ENCODE assay signal across 8 cellular contexts in genomic region chr17:2042355-2042929, GRCh38. TPM values are rescaled to one million over a fixed set of nuclear protein-coding genes. Genes with fewer than 3 reads are reported as not detected.
A peak's percentile ranks its signal among the peaks of the same experiment; 100 is the strongest.
DNase-seq lines count a peak whose midpoint lies in the region; ATAC-seq, FAIRE-seq and TF ChIP-seq lines count a peak whose summit lies in the region.

No MANE protein-coding gene starts in this region.

- H4K20me1 ChIP-seq in endothelial cell of umbilical vein (replicated peaks; ENCODE audit: control insufficient read depth, extremely low read depth, insufficient read depth, low read length) = no peaks in the 10 kb centered on the region

- H3K27me3 ChIP-seq in endothelial cell of umbilical vein (ENCODE audit: control insufficient read depth in 2 of 2, insufficient read depth in 2 of 2, low read length in 2 of 2) = no peaks in the 10 kb centered on the region

- peak overlapping the region; percentile 92 for H3K9ac ChIP-seq in endothelial cell of umbilical vein (replicated peaks; ENCODE audit: extremely low read depth, insufficient read depth, low read length)

- peak overlapping the region; percentile 95 for H2AFZ ChIP-seq in endothelial cell of umbilical vein (ENCODE audit: low read depth, low read length)

- peaks cover 17 to 18% of the 10 kb centered on the region in 2 donors for H3K4me1 Mint-ChIP-seq in natural killer cell

- CTCF ChIA-PET in endothelial cell of umbilical vein (lab: Charles Lee) = interaction anchor here (1.3 to 2.7 kb wide), 2 partner anchors 133 to 202 kb away, joined by 3 to 20 read pairs; no protein-coding TSS in a partner anchor

- no peaks in the 10 kb centered on the region for H3K9me3 ChIP-seq in endothelial cell of umbilical vein (replicated peaks; ENCODE audit: control insufficient read depth, insufficient read depth, low read length)

- no peaks in the 10 kb centered on the region for H3K36me3 Mint-ChIP-seq in natural killer cell

- H3K27ac Mint-ChIP-seq in natural killer cell = peak overlapping the region; percentile 89 to 98

- dilution Hi-C loops in endothelial cell of umbilical vein (cut with MboI; ENCODE audit: extremely low pct_ligation_motif_present, low sequenced_read_pairs) = no loop called here

- peak overlapping the region; percentile 50 to 90 (median 80) for H3K4me3 ChIP-seq in endothelial cell of umbilical vein (replicated peaks in 1 of 3; ENCODE audit: insufficient read depth in 1 of 3, low read depth in 1 of 3, low read length in 3 of 3)

- FAIRE-seq in endothelial cell of umbilical vein (lab: Jason Lieb, UNC) = no peak
- FAIRE-seq in GM19239 (lab: Jason Lieb, UNC) = no peak

- H3K4me1 ChIP-seq in endothelial cell of umbilical vein (ENCODE audit: control insufficient read depth, extremely low read depth, insufficient read depth, low read length) = peaks cover 7% of the 10 kb centered on the region

- peak overlapping the region; percentile 92 for H3K4me3 Mint-ChIP-seq in natural killer cell

- H3K27me3 Mint-ChIP-seq in natural killer cell (ENCODE audit: low read depth in 2 of 2) = no peaks in the 10 kb centered on the region

- H3K9me1 ChIP-seq in endothelial cell of umbilical vein (replicated peaks; ENCODE audit: control insufficient read depth, extremely low read depth, insufficient read depth, low read length) = no peaks in the 10 kb centered on the region

- POLR2A ChIA-PET in endothelial cell of umbilical vein (lab: Charles Lee) = no interaction called here

- peak overlapping the region; percentile 80 for H3K27ac ChIP-seq in endothelial cell of umbilical vein (ENCODE audit: insufficient read depth, low read depth, low read length)

- peaks cover 5 to 12% of the 10 kb centered on the region in 2 experiments for H3K36me3 ChIP-seq in endothelial cell of umbilical vein (ENCODE audit: control insufficient read depth in 2 of 2, extremely low read depth in 1 of 2, insufficient read depth in 2 of 2, low read length in 2 of 2)

- peak in 1 of 2 donors; percentile 50 for TF ChIP-seq CTCF in endothelial cell of umbilical vein (IDR thresholded peaks at IDR 0.05; ENCODE audit: extremely low read depth in 1 of 2, insufficient read depth in 1 of 2, low read depth in 1 of 2, low read length in 2 of 2)
- no peak for TF ChIP-seq CTCF in natural killer cell (IDR thresholded peaks at IDR 0.05)

- TF ChIP-seq POLR2A in endothelial cell of umbilical vein (IDR thresholded peaks at IDR 0.05; ENCODE audit: low read depth, low read length) = peak; percentile 1

- H3K9me3 Mint-ChIP-seq in natural killer cell = no peaks in the 10 kb centered on the region

- ATAC-seq in natural killer cell (no peak), HG02981 (IDR thresholded peaks at IDR 0.05; ENCODE audit: unreplicated experiment) (no peak), HG02759 (IDR thresholded peaks at IDR 0.05; ENCODE audit: unreplicated experiment) (no peak)

- intact Hi-C loops in endothelial cell of umbilical vein (cut with micrococcal nuclease) = no loop called here
- intact Hi-C loops in natural killer cell (cut with micrococcal nuclease) = loop anchor here (1.0 to 5.0 kb wide), 2 partner anchors 12 to 360 kb away; partner anchors contain the start of genes DPH1 and MNT

- peak overlapping the region; percentile 86 for H3K4me2 ChIP-seq in endothelial cell of umbilical vein (ENCODE audit: insufficient read depth, low read length)

- H3K79me2 ChIP-seq in endothelial cell of umbilical vein (ENCODE audit: control insufficient read depth, insufficient read depth, low read length) = peaks cover 17% of the 10 kb centered on the region

- TSS peak; percentile 53 for BruUV-seq in endothelial cell of umbilical vein (replicated peaks; lab: Mats Ljungman, UMichigan)

- DNase-seq in NCI-H510A treated with DMSO at 0.1 percent for 48 hours (lab: John Stamatoyannopoulos, UW) = peak; percentile 17
- DNase-seq in NCI-H510A (lab: John Stamatoyannopoulos, UW) = no peak
- DNase-seq in SHP77 treated with DMSO at 0.1 percent for 48 hours (lab: John Stamatoyannopoulos, UW) = peak; percentile 30
- DNase-seq in endothelial cell of umbilical vein (ENCODE audit: low read depth, low spot score) = no peak
- no peak for DNase-seq in natural killer cell
- no peak for DNase-seq in GM19239 (ENCODE audit: insufficient read length, low spot score)

TF ChIP-seq in endothelial cell of umbilical vein, 7 proteins besides CTCF, POLR2A, EP300 and RAD21:
- TF ChIP-seq GATA2 (IDR thresholded peaks at IDR 0.05; ENCODE audit: insufficient read depth, insufficient read length, low read depth, low read length) (no peak), FOS (IDR thresholded peaks at IDR 0.05; ENCODE audit: borderline replicate concordance, insufficient read depth, low read length) (no peak), JUN (IDR thresholded peaks at IDR 0.05; ENCODE audit: borderline replicate concordance, insufficient read depth, insufficient read length, low read depth) (no peak), MYC (IDR thresholded peaks at IDR 0.05; ENCODE audit: low read depth, low read length) (no peak), POLR2AphosphoS5 (IDR thresholded peaks at IDR 0.05; ENCODE audit: insufficient read depth, low read depth, low read length) (no peak), EZH2 (IDR thresholded peaks at IDR 0.05; ENCODE audit: borderline replicate concordance, low read depth, low read length, severe bottlenecking) (no peak)
- TF ChIP-seq, protein P1, sequence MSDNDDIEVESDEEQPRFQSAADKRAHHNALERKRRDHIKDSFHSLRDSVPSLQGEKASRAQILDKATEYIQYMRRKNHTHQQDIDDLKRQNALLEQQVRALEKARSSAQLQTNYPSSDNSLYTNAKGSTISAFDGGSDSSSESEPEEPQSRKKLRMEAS (IDR thresholded peaks at IDR 0.05; ENCODE audit: insufficient read depth, insufficient read length) = no peak
TF ChIP-seq in endothelial cell of umbilical vein: peak in this region for 0.

RNA-seq across cellular contexts. Expression of gene OVCA2, which starts 0.6 kb away (rescaled TPM):
- total RNA-seq in endothelial cell of umbilical vein (40.9 and 41.3 TPM in 2 replicates), natural killer cell (10 to 100 TPM; 27.9 to 33.8 (median 28.5) TPM)
- 84.2 and 102 TPM in 2 replicates for polyA plus RNA-seq in endothelial cell of umbilical vein
- polyA plus RNA-seq in endothelial cell of umbilical vein (2011; cell fraction: cytosol; rRNA removed) = 62.0 and 68.4 TPM in 2 replicates
- polyA plus RNA-seq in endothelial cell of umbilical vein (2011; cell fraction: nucleus; rRNA removed) = 27.0 and 34.3 TPM in 2 replicates
- 40.7 and 40.8 TPM in 2 replicates for polyA plus RNA-seq in endothelial cell of umbilical vein (2012)
- polyA minus RNA-seq in endothelial cell of umbilical vein = 29.7 and 32.0 TPM in 2 replicates
- 24.1 TPM for polyA minus RNA-seq in endothelial cell of umbilical vein (2011; cell fraction: cytosol; rRNA and poly(A)+ RNA removed)
- 4.8 and 6.6 TPM in 2 replicates for polyA minus RNA-seq in endothelial cell of umbilical vein (2011; cell fraction: nucleus; rRNA and poly(A)+ RNA removed)

RNA-seq across cellular contexts. Expression of gene HIC1, which starts 12.5 kb away (rescaled TPM):
- total RNA-seq in endothelial cell of umbilical vein (25.8 and 35.5 TPM in 2 replicates), natural killer cell (10 to 100 TPM; 19.2 to 26.4 (median 20.7) TPM)
- polyA plus RNA-seq in endothelial cell of umbilical vein = 18.2 and 20.2 TPM in 2 replicates
- 6.5 and 11.3 TPM in 2 replicates for polyA plus RNA-seq in endothelial cell of umbilical vein (2011; cell fraction: cytosol; rRNA removed)
- polyA plus RNA-seq in endothelial cell of umbilical vein (2011; cell fraction: nucleus; rRNA removed) = 46.4 and 50.2 TPM in 2 replicates
- 8.2 and 19.6 TPM in 2 replicates for polyA plus RNA-seq in endothelial cell of umbilical vein (2012)
- polyA minus RNA-seq in endothelial cell of umbilical vein = 10.7 and 22.4 TPM in 2 replicates
- not detected for polyA minus RNA-seq in endothelial cell of umbilical vein (2011; cell fraction: cytosol; rRNA and poly(A)+ RNA removed)
- 56.9 and 118 TPM in 2 replicates for polyA minus RNA-seq in endothelial cell of umbilical vein (2011; cell fraction: nucleus; rRNA and poly(A)+ RNA removed)

RNA-seq across cellular contexts. Expression of gene DPH1, which starts 12.5 kb away (rescaled TPM):
- total RNA-seq in endothelial cell of umbilical vein = 37.8 and 38.5 TPM in 2 replicates
- polyA plus RNA-seq in endothelial cell of umbilical vein = 45.6 and 50.4 TPM in 2 replicates
- polyA plus RNA-seq in endothelial cell of umbilical vein (2011; cell fraction: cytosol; rRNA removed) = 24.4 and 28.4 TPM in 2 replicates
- polyA plus RNA-seq in endothelial cell of umbilical vein (2011; cell fraction: nucleus; rRNA removed) = 113 and 132 TPM in 2 replicates
- 27.7 and 30.0 TPM in 2 replicates for polyA plus RNA-seq in endothelial cell of umbilical vein (2012)
- polyA minus RNA-seq in endothelial cell of umbilical vein = 28.8 and 50.5 TPM in 2 replicates
- 34.0 TPM for polyA minus RNA-seq in endothelial cell of umbilical vein (2011; cell fraction: cytosol; rRNA and poly(A)+ RNA removed)
- 36.8 and 41.4 TPM in 2 replicates for polyA minus RNA-seq in endothelial cell of umbilical vein (2011; cell fraction: nucleus; rRNA and poly(A)+ RNA removed)
- 10 to 100 TPM; 60.2 to 65.2 (median 63.2) TPM for total RNA-seq in natural killer cell

RNA-seq across cellular contexts. Expression of gene RTN4RL1, which starts 17.3 kb away (rescaled TPM):
- total RNA-seq in endothelial cell of umbilical vein (not detected in 2 replicates), natural killer cell (under 1 TPM in 2 of 3 donors, not detected in 1; 0.15 to 0.23 TPM)
- polyA plus RNA-seq in endothelial cell of umbilical vein = 0.03 and 0.04 TPM in 2 replicates
- 0.03 TPM in 2 replicates for polyA plus RNA-seq in endothelial cell of umbilical vein (2011; cell fraction: cytosol; rRNA removed)
- not detected in 2 replicates for polyA plus RNA-seq in endothelial cell of umbilical vein (2011; cell fraction: nucleus; rRNA removed)
- polyA plus RNA-seq in endothelial cell of umbilical vein (2012) = 0.04 and 0.11 TPM in 2 replicates
- 0.08 TPM in 1 of 2 replicates, not detected in the other for polyA minus RNA-seq in endothelial cell of umbilical vein
- polyA minus RNA-seq in endothelial cell of umbilical vein (2011; cell fraction: cytosol; rRNA and poly(A)+ RNA removed) = not detected
- not detected in 2 replicates for polyA minus RNA-seq in endothelial cell of umbilical vein (2011; cell fraction: nucleus; rRNA and poly(A)+ RNA removed)

Comparison
In these comparisons a context has a peak if more than half of its experiments do, and no peak if none do; other contexts are left out.
1. DNase-seq: peak in NCI-H510A treated with DMSO at 0.1 percent for 48 hours (single experiment) and SHP77 treated with DMSO at 0.1 percent for 48 hours (single experiment); none in NCI-H510A (single experiment), endothelial cell of umbilical vein (single experiment), natural killer cell (single experiment) and GM19239 (single experiment).